In the genomic region with DNA sequence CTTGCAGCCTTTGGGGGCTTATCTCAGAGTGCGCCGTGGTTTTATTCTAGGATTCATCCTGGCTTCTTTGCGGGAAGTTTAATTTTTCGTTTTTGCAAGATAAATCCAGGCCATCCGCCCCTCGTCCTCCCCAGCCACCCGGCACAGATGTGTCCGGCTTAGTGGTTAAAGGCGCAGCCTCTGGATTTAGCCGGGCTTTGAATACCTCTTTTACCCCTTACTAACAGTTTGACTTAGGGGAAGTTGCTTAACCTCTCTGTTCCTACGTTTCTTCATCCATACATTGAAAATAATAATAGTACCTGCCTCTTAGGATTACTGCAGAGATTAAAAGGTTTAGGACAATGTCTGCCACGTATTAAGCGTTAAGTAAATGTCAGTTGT, we compare ENCODE assay signal across 8 cellular contexts. TPM values are rescaled to one million over a fixed set of nuclear protein-coding genes. Genes with fewer than 3 reads are reported as not detected.
DNase-seq lines count a peak whose midpoint lies in the region; ATAC-seq lines count a peak whose summit lies in the region.

No MANE protein-coding gene starts in this region.

- H3K27ac Mint-ChIP-seq in activated naive CD8-positive, alpha-beta T cell treated with anti-CD3 and anti-CD28 coated beads, Interleukin-2, amount 10 ng/mL, durations not matched to agents 7 days and 5 days = peak overlapping the region; percentile 91

- DNase-seq in NCI-H1694 treated with DMSO at 0.1 percent for 48 hours (lab: John Stamatoyannopoulos, UW) (peak; percentile 21), NCI-H1694 (lab: John Stamatoyannopoulos, UW) (no peak), MV-4-11 (lab: John Stamatoyannopoulos, UW) (peak; percentile 76), NCI-H1092 (lab: John Stamatoyannopoulos, UW) (no peak)
- no peak for DNase-seq in activated naive CD8-positive, alpha-beta T cell treated with anti-CD3 and anti-CD28 coated beads, Interleukin-2, amount 10 ng/mL, durations not matched to agents 7 days and 5 days

- peak overlapping the region; percentile 73 for H3K4me3 ChIP-seq in iPS-18a (ENCODE audit: low read length)
- H3K4me3 ChIP-seq in skin epidermis = peak overlapping the region; percentile 72 to 97 (median 83)

- POLR2A ChIA-PET in activated naive CD8-positive, alpha-beta T cell treated with anti-CD3 and anti-CD28 coated beads, Interleukin-2, amount 10 ng/mL, durations not matched to agents 7 days and 5 days (lab: Charles Lee) = interaction anchor here (0.6 to 1.5 kb wide), 7 partner anchors 15 to 228 kb away, joined by 3 to 6 read pairs (median 5); a partner anchor contains a TSS

- H3K4me1 ChIP-seq in iPS-18a (ENCODE audit: control insufficient read depth, low read depth, low read length) = peaks cover 5% of the 10 kb centered on the region

- peaks cover 31% of the 10 kb centered on the region for H3K36me3 ChIP-seq in iPS-18a (ENCODE audit: control insufficient read depth, low read depth, low read length)

- ATAC-seq in GM21619 (IDR thresholded peaks at IDR 0.05; ENCODE audit: unreplicated experiment) = peak; percentile 8
- no peak for ATAC-seq in activated naive CD8-positive, alpha-beta T cell treated with anti-CD3 and anti-CD28 coated beads, Interleukin-2, amount 10 ng/mL, durations not matched to agents 7 days and 5 days (ENCODE audit: low read depth)

- peak overlapping the region; percentile 87 for H3K4me3 Mint-ChIP-seq in activated naive CD8-positive, alpha-beta T cell treated with anti-CD3 and anti-CD28 coated beads, Interleukin-2, amount 10 ng/mL, durations not matched to agents 7 days and 5 days

- no peaks in the 10 kb centered on the region for H3K27me3 ChIP-seq in iPS-18a (ENCODE audit: control insufficient read depth, insufficient read depth, low read length)

- H3K36me3 Mint-ChIP-seq in activated naive CD8-positive, alpha-beta T cell treated with anti-CD3 and anti-CD28 coated beads, Interleukin-2, amount 10 ng/mL, durations not matched to agents 7 days and 5 days = peaks cover 28% of the 10 kb centered on the region

- H3K4me1 Mint-ChIP-seq in activated naive CD8-positive, alpha-beta T cell treated with anti-CD3 and anti-CD28 coated beads, Interleukin-2, amount 10 ng/mL, durations not matched to agents 7 days and 5 days = peaks cover 31% of the 10 kb centered on the region

- no peaks in the 10 kb centered on the region for H3K9me3 ChIP-seq in iPS-18a (ENCODE audit: control insufficient read depth, low read depth, low read length)

- H3K9me3 Mint-ChIP-seq in activated naive CD8-positive, alpha-beta T cell treated with anti-CD3 and anti-CD28 coated beads, Interleukin-2, amount 10 ng/mL, durations not matched to agents 7 days and 5 days = no peaks in the 10 kb centered on the region

- H3K27me3 Mint-ChIP-seq in activated naive CD8-positive, alpha-beta T cell treated with anti-CD3 and anti-CD28 coated beads, Interleukin-2, amount 10 ng/mL, durations not matched to agents 7 days and 5 days = peaks cover 3% of the 10 kb centered on the region

- peak overlapping the region; percentile 61 for H3K27ac ChIP-seq in iPS-18a (ENCODE audit: low read length)
- H3K27ac ChIP-seq in skin epidermis = peak overlapping the region; percentile 54 to 92 (median 83)

- peak overlapping the region; percentile 89 for H3K9ac ChIP-seq in iPS-18a (ENCODE audit: low read length)

RNA-seq across cellular contexts. Expression of a gene that starts 0.7 kb away (rescaled TPM):
- total RNA-seq in activated naive CD8-positive, alpha-beta T cell treated with anti-CD3 and anti-CD28 coated beads, Interleukin-2, amount 10 ng/mL, durations not matched to agents 7 days and 5 days = 10 to 100 TPM; 44.4 to 46.4 TPM

RNA-seq across cellular contexts. Expression of a gene that starts 40.3 kb away (rescaled TPM):
- 1 to 10 TPM; 5.8 to 6.8 TPM for total RNA-seq in activated naive CD8-positive, alpha-beta T cell treated with anti-CD3 and anti-CD28 coated beads, Interleukin-2, amount 10 ng/mL, durations not matched to agents 7 days and 5 days

Comparison
In these comparisons a context has a peak if more than half of its experiments do, and no peak if none do; other contexts are left out.
1. DNase-seq: peak in NCI-H1694 treated with DMSO at 0.1 percent for 48 hours (single experiment) and MV-4-11 (single experiment); none in NCI-H1694 (single experiment), activated naive CD8-positive, alpha-beta T cell treated with anti-CD3 and anti-CD28 coated beads, Interleukin-2, amount 10 ng/mL, durations not matched to agents 7 days and 5 days (single experiment) and NCI-H1092 (single experiment).